16 cellular contexts compared by ENCODE assay signal in the genomic region with DNA sequence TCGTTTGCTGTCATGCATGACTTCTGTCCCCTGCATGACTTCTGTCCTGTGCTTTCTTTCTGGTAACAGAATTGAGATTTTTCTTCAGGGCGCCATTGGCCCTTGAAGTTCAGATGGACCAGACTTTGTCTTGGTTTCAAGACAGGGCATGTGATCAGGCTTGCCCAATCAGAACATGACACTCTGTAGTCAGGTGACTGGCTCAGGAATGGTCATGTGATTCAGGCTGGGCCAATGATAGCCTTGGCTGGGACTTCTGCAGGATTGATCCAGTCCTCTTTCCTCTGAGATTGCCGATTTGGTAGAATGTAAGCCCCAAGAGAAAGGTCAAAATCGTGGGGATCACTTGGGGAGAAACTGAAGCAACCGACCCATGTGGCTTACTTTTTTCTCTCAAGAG.
"Had no signal": no experiment of that assay in that cellular context is flagged by ENCODE, and none has a peak within 500 bp of the region (broad histone marks: within the 10 kb centered on the region; RNA-seq: fewer than 3 reads in every experiment).

No MANE protein-coding gene starts in this region.

- H3K4me3 Mint-ChIP-seq: activated CD8-positive, alpha-beta memory T cell treated with anti-CD3 and anti-CD28 coated beads, Interleukin-2, amount 10 ng/mL, durations not matched to agents 7 days and 5 days; activated T-cell treated with anti-CD3 and anti-CD28 coated beads, Interleukin-2, amount 50 U/mL, for 24 hours; central memory CD8-positive, alpha-beta T cell had no signal

- H3K9me3 ChIP-seq: body of pancreas, gastrocnemius medialis, thyroid gland, uterus had no signal

- ATAC-seq: activated CD8-positive, alpha-beta memory T cell treated with anti-CD3 and anti-CD28 coated beads, Interleukin-2, amount 10 ng/mL, durations not matched to agents 7 days and 5 days; activated naive CD4-positive, alpha-beta T cell treated with anti-CD3 and anti-CD28 coated beads, Interleukin-2, amount 50 U/mL, for 72 hours; body of pancreas; gastrocnemius medialis had no signal

- H3K27ac Mint-ChIP-seq: activated CD8-positive, alpha-beta memory T cell treated with anti-CD3 and anti-CD28 coated beads, Interleukin-2, amount 10 ng/mL, durations not matched to agents 7 days and 5 days; activated naive CD4-positive, alpha-beta T cell treated with anti-CD3 and anti-CD28 coated beads, Interleukin-2, amount 50 U/mL, for 72 hours; activated T-cell treated with anti-CD3 and anti-CD28 coated beads, Interleukin-2, amount 50 U/mL, for 24 hours had no signal

- H3K27me3 ChIP-seq: body of pancreas, thyroid gland, uterus had no signal

- H3K36me3 Mint-ChIP-seq: activated CD8-positive, alpha-beta memory T cell treated with anti-CD3 and anti-CD28 coated beads, Interleukin-2, amount 10 ng/mL, durations not matched to agents 7 days and 5 days had no signal

- H3K27ac ChIP-seq: body of pancreas, gastrocnemius medialis, hepatocyte, skin epidermis, thyroid gland, uterus had no signal

- H3K4me1 Mint-ChIP-seq: activated CD8-positive, alpha-beta memory T cell treated with anti-CD3 and anti-CD28 coated beads, Interleukin-2, amount 10 ng/mL, durations not matched to agents 7 days and 5 days; central memory CD8-positive, alpha-beta T cell had no signal

- H3K9me3 Mint-ChIP-seq: activated T-cell treated with anti-CD3 and anti-CD28 coated beads, Interleukin-2, amount 50 U/mL, for 24 hours; central memory CD8-positive, alpha-beta T cell had no signal

- H3K4me3 ChIP-seq: body of pancreas, gastrocnemius medialis, hepatocyte, skin epidermis, thyroid gland, uterus had no signal

- H3K36me3 ChIP-seq: gastrocnemius medialis, thyroid gland, uterus had no signal

- H3K4me1 ChIP-seq: body of pancreas, gastrocnemius medialis, uterus had no signal

- DNase-seq: activated CD4-positive, alpha-beta T cell treated with anti-CD3 and anti-CD28 coated beads for 1 hour; activated CD4-positive, alpha-beta T cell treated with anti-CD3 and anti-CD28 coated beads, Interleukin-2, amount 50 U/mL, for 48 hours; activated CD8-positive, alpha-beta memory T cell treated with anti-CD3 and anti-CD28 coated beads, Interleukin-2, amount 10 ng/mL, durations not matched to agents 7 days and 5 days; activated effector memory CD4-positive, alpha-beta T cell treated with Interleukin-2 at 50 U/mL for 16 hours; activated T-cell treated with anti-CD3 and anti-CD28 coated beads, Interleukin-2, amount 50 U/mL, for 24 hours; amniotic stem cell; body of pancreas; cortex of kidney; effector CD8-positive, alpha-beta T cell; gastrocnemius medialis; thyroid gland; uterus had no signal
